ENCODE assay signal across 14 cellular contexts in the genomic region with DNA sequence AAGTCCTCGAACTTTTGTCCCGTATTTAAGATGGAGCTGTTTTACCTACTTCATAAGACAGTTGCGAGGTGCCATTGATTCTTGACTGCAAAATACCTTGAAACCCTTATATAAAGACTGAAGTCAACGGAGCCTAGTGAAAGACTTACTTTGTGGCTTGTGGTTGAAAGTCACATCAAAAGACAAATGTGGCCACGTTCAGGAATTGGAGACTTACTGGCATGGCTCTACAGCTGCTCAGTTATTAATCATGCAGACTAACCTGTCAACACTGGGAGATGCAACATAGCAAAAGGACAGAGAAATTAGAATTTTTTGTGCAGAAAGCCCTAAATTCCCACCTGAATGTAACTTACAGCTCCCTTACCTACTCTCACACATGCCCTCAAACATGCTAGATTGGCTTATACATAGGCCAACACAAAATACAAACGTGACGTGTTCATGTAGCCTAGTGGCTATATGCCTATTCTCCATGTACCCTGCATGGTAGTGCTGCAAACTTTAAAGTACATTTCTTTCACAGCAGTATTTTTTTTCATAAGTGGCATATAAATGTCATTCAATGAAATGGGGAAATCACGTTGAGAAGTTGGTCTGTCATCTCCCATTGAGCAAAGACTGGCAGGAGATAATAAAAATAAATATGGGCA.
DNase-seq lines count a peak whose midpoint lies in the region; ATAC-seq and TF ChIP-seq lines count a peak whose summit lies in the region.
"Had no signal": no experiment of that assay in that cellular context is flagged by ENCODE, and none has a peak within 500 bp of the region (broad histone marks: within the 10 kb centered on the region; RNA-seq: fewer than 3 reads in every experiment).

No MANE protein-coding gene starts in this region.

- no peak overlapping the region for H3K9ac ChIP-seq in MM.1S (ENCODE audit: low read length)

- no peaks in the 10 kb centered on the region for H4K20me1 ChIP-seq in MM.1S (ENCODE audit: insufficient read depth, low read length)

- H3K36me3 ChIP-seq in MM.1S (replicated peaks; ENCODE audit: insufficient read depth, low read length) = no peaks in the 10 kb centered on the region

- peaks cover 3% of the 10 kb centered on the region for H3K4me1 Mint-ChIP-seq in T-helper 2 cell treated with Interferon-gamma antibody and Interleukin-4, amounts not matched to agents 5 μg/mL and 100 μg/mL, for 36 hours (ENCODE audit: low read depth)
- H3K4me1 Mint-ChIP-seq: central memory CD8-positive, alpha-beta T cell had no signal

- H3K4me3 ChIP-seq in MM.1S (ENCODE audit: low read length) = no peak overlapping the region

- H3K4me2 ChIP-seq in MM.1S (ENCODE audit: low read depth, low read length) = no peak overlapping the region

- 0 out of 2 replicates have a peak, but pooled peaks cover 2% of the 10 kb centered on the region for H3K27me3 ChIP-seq in MM.1S (replicated peaks; ENCODE audit: insufficient read depth, low read length)

- peaks cover 4% of the 10 kb centered on the region; the same call in 1 of the 2 replicates for H3F3A ChIP-seq in MM.1S (ENCODE audit: insufficient read depth, low read length)

- H3K27ac ChIP-seq in MM.1S (ENCODE audit: low read length) = no peak overlapping the region
- H3K27ac ChIP-seq: C4-2B had no signal

- no peaks in the 10 kb centered on the region for H3K9me3 ChIP-seq in MM.1S (replicated peaks; ENCODE audit: insufficient read depth, low read length)

- H3K79me2 ChIP-seq in MM.1S (ENCODE audit: low read length) = no peaks in the 10 kb centered on the region

- no peak overlapping the region for H2AFZ ChIP-seq in MM.1S (ENCODE audit: low read length)

- no peak overlapping the region for H3K27ac Mint-ChIP-seq in T-helper 2 cell treated with Interferon-gamma antibody and Interleukin-4, amounts not matched to agents 5 μg/mL and 100 μg/mL, for 36 hours

- intact Hi-C loops in Right ventricle myocardium superior (cut with DNase I) = no loop called here

- H3K36me3 Mint-ChIP-seq in T-helper 2 cell treated with Interferon-gamma antibody and Interleukin-4, amounts not matched to agents 5 μg/mL and 100 μg/mL, for 36 hours (ENCODE audit: low read depth) = no peaks in the 10 kb centered on the region

- no peak overlapping the region for H3K4me3 Mint-ChIP-seq in T-helper 2 cell treated with Interferon-gamma antibody and Interleukin-4, amounts not matched to agents 5 μg/mL and 100 μg/mL, for 36 hours
- H3K4me3 Mint-ChIP-seq: central memory CD8-positive, alpha-beta T cell had no signal

- no peak for TF ChIP-seq CTCF in MM.1S (IDR thresholded peaks at IDR 0.05; ENCODE audit: low read length)

- DNase-seq in MM.1S (peak; percentile 94), NOMO-1 (lab: John Stamatoyannopoulos, UW; ENCODE audit: unreplicated experiment in 2 of 2) (no peak), C1 segment of cervical spinal cord (lab: John Stamatoyannopoulos, UW) (no peak), Right ventricle myocardium superior (no peak)
- no peak for DNase-seq in T-helper 2 cell treated with Interferon-gamma antibody and Interleukin-4, amounts not matched to agents 5 μg/mL and 100 μg/mL, for 36 hours (ENCODE audit: low spot score)
- DNase-seq: activated effector memory CD4-positive, alpha-beta T cell treated with anti-CD3 and anti-CD28 coated beads, Interleukin-2, amount 50 U/mL, for 16 hours; HCEC 1CT; NCI-H510A had no signal

- no peaks in the 10 kb centered on the region for H3K9me2 ChIP-seq in MM.1S (replicated peaks; ENCODE audit: insufficient read depth, low read length)

- peaks cover 10% of the 10 kb centered on the region for H3K4me1 ChIP-seq in MM.1S (ENCODE audit: low read length)

- peaks cover 4% of the 10 kb centered on the region for H3K9me3 Mint-ChIP-seq in T-helper 2 cell treated with Interferon-gamma antibody and Interleukin-4, amounts not matched to agents 5 μg/mL and 100 μg/mL, for 36 hours
- H3K9me3 Mint-ChIP-seq: central memory CD8-positive, alpha-beta T cell had no signal

- H3K27me3 Mint-ChIP-seq in T-helper 2 cell treated with Interferon-gamma antibody and Interleukin-4, amounts not matched to agents 5 μg/mL and 100 μg/mL, for 36 hours (ENCODE audit: low read depth) = peaks cover 21% of the 10 kb centered on the region

- peak; percentile 78 for ATAC-seq in GM18858 (IDR thresholded peaks at IDR 0.05; ENCODE audit: unreplicated experiment)
- ATAC-seq in GM21381 (IDR thresholded peaks at IDR 0.05; ENCODE audit: unreplicated experiment) = peak; percentile 89
- ATAC-seq in HG03039 (IDR thresholded peaks at IDR 0.05; ENCODE audit: unreplicated experiment) = peak; percentile 93
- no peak for ATAC-seq in Right ventricle myocardium superior (ENCODE audit: poor library complexity)
- ATAC-seq: activated CD4-positive, CD25-positive, alpha-beta regulatory T cell treated with anti-CD3 and anti-CD28 coated beads, Interleukin-2, amount 50 U/mL, for 24 hours had no signal
